ENCODE assay signal across 26 cellular contexts in genomic region chr3:185488465-185488864, GRCh38.
"Had no signal": no experiment of that assay in that cellular context is flagged by ENCODE, and none has a peak within 500 bp of the region (broad histone marks: within the 10 kb centered on the region; RNA-seq: fewer than 3 reads in every experiment).

No MANE protein-coding gene starts in this region.

- H3K27ac ChIP-seq: breast epithelium, colonic mucosa, epithelial cell of prostate, esophagus squamous epithelium, pancreas, prostate gland, stomach, tibial artery had no signal

- H3K9me3 ChIP-seq: breast epithelium, colonic mucosa, esophagus squamous epithelium, pancreas, prostate gland, stomach, tibial artery had no signal

- H3K4me3 ChIP-seq: breast epithelium, colonic mucosa, esophagus squamous epithelium, pancreas, prostate gland, smooth muscle cell, stomach, tibial artery had no signal

- H3K27me3 ChIP-seq: breast epithelium, colonic mucosa, esophagus squamous epithelium, pancreas, stomach, tibial artery had no signal

- H3K4me1 ChIP-seq: breast epithelium, prostate gland, stomach, tibial artery had no signal

- DNase-seq: activated CD4-positive, alpha-beta T cell treated with anti-CD3 and anti-CD28 coated beads for 36 hours; activated CD4-positive, CD25-positive, alpha-beta regulatory T cell; activated CD8-positive, alpha-beta memory T cell treated with anti-CD3 and anti-CD28 coated beads, Interleukin-2, amount 10 ng/mL, durations not matched to agents 7 days and 5 days; activated CD8-positive, alpha-beta T cell treated with anti-CD3 and anti-CD28 coated beads, Interleukin-2, amount 10 ng/mL, durations not matched to agents 7 days and 5 days; activated naive CD8-positive, alpha-beta T cell treated with anti-CD3 and anti-CD28 coated beads, Interleukin-2, amount 50 U/mL, for 24 hours; activated T-cell treated with anti-CD3 and anti-CD28 coated beads, Interleukin-2, amount 50 U/mL, for 48 hours; amygdala; central memory CD4-positive, alpha-beta T cell; colonic mucosa; effector CD8-positive, alpha-beta T cell; esophagus squamous epithelium; foreskin melanocyte; left ventricle myocardium superior; naive thymus-derived CD4-positive, alpha-beta T cell; nucleus accumbens; stimulated activated CD4-positive, alpha-beta T cell treated with anti-CD3 and anti-CD28 coated beads, Interleukin-1b, Interleukin-23, amount 100 ng/mL, for 48 hours; stimulated activated CD4-positive, alpha-beta T cell treated with anti-CD3 and anti-CD28 coated beads, Interleukin-4, amount 100 ng/mL, for 4 hours; stimulated activated CD8-positive, alpha-beta memory T cell treated with anti-CD3 and anti-CD28 coated beads, Interleukin-4, amount 100 ng/mL, for 48 hours; stomach; tibial artery had no signal

- ATAC-seq: activated CD4-positive, alpha-beta T cell treated with anti-CD3 and anti-CD28 coated beads for 36 hours; activated CD8-positive, alpha-beta memory T cell treated with anti-CD3 and anti-CD28 coated beads, Interleukin-2, amount 10 ng/mL, durations not matched to agents 7 days and 5 days; activated CD8-positive, alpha-beta T cell treated with anti-CD3 and anti-CD28 coated beads, Interleukin-2, amount 10 ng/mL, durations not matched to agents 7 days and 5 days; activated naive CD8-positive, alpha-beta T cell treated with anti-CD3 and anti-CD28 coated beads, Interleukin-2, amount 50 U/mL, for 24 hours; left ventricle myocardium superior; naive thymus-derived CD4-positive, alpha-beta T cell; stimulated activated memory B cell treated with anti-CD40 and anti-IgM and Interleukin-4, amounts not matched to agents 10 μg/mL and 1 μg/mL and 100 μg/mL, for 72 hours had no signal

- H3K36me3 ChIP-seq: prostate gland had no signal
